In genomic region chr3:111598139-111598538, GRCh38 we compare ENCODE assay signal across 15 cellular contexts. TPM values are rescaled to one million over a fixed set of nuclear protein-coding genes. Genes with fewer than 3 reads are reported as not detected.
"Had no signal": no experiment of that assay in that cellular context is flagged by ENCODE, and none has a peak within 500 bp of the region (broad histone marks: within the 10 kb centered on the region; RNA-seq: fewer than 3 reads in every experiment).

No MANE protein-coding gene starts in this region.

- H3K79me2 ChIP-seq: hepatocyte had no signal

- H3K4me1 Mint-ChIP-seq: endodermal cell had no signal

- H3K4me3 ChIP-seq: hepatocyte, ovary, thyroid gland had no signal

- H3K36me3 ChIP-seq: brain microvascular endothelial cell, ovary, thyroid gland had no signal

- H2AFZ ChIP-seq: hepatocyte had no signal

- H3K27ac ChIP-seq: brain microvascular endothelial cell, hepatocyte, ovary had no signal

- ATAC-seq: left ventricle myocardium superior had no signal

- DNase-seq: activated T-cell treated with anti-CD3 and anti-CD28 coated beads for 4 hours; brain microvascular endothelial cell; dermis blood vessel endothelial cell; endodermal cell; erythroblast; left ventricle myocardium superior; mesenchymal stem cell; ovary; stimulated activated CD4-positive, alpha-beta T cell treated with anti-CD3 and anti-CD28 coated beads, Interleukin-4, amount 100 ng/mL, for 1 hour; stimulated activated CD8-positive, alpha-beta memory T cell treated with anti-CD3 and anti-CD28 coated beads, Interleukin-4, amount 100 ng/mL, for 48 hours; thyroid gland had no signal

- H3K4me3 Mint-ChIP-seq: endodermal cell had no signal

- H3K9me3 Mint-ChIP-seq: endodermal cell had no signal

- H3K27me3 ChIP-seq: brain microvascular endothelial cell, hepatocyte, ovary, thyroid gland had no signal

- H3K4me2 ChIP-seq: hepatocyte had no signal

- H3K27ac Mint-ChIP-seq: endodermal cell had no signal

- H3K9me3 ChIP-seq: ovary, thyroid gland had no signal

RNA-seq across cellular contexts. Expression of gene ZBED2, which starts 3.0 kb away (rescaled TPM):
- total RNA-seq: cerebellum, dermis blood vessel endothelial cell, endodermal cell, left ventricle myocardium superior had no signal
- polyA plus RNA-seq: neural cell had no signal

RNA-seq across cellular contexts. Expression of gene CD96, which starts 56.1 kb away (rescaled TPM):
- total RNA-seq: dermis blood vessel endothelial cell, endodermal cell, kidney epithelial cell had no signal
- polyA plus RNA-seq: neural cell had no signal
